ENCODE assay signal across 15 cellular contexts in the genomic region with DNA sequence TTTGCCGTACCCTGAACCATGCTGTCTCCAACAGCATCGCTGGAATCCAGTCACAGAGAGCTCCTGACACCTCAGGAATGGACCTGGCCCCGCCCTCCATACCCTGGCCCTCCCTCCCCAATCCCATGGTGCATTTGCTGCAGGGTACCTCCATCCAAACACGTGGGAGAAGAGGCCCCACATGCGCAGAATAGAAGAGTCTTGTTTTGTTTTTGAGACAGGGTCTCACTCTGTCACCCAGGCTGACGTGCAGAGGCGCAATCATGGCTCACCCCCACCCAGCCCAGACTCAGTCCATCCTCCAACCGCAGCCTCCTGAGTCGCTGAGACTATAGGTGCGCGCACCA.
"Had no signal": no experiment of that assay in that cellular context is flagged by ENCODE, and none has a peak within 500 bp of the region (broad histone marks: within the 10 kb centered on the region; RNA-seq: fewer than 3 reads in every experiment).

No MANE protein-coding gene starts in this region.

- H3K27ac Mint-ChIP-seq: activated naive CD8-positive, alpha-beta T cell; natural killer cell treated with Interleukin-12 subunit alpha and Interleukin-12 subunit beta and Interleukin-15 and Interleukin-18, amount 100 ng/mL, for 72 hours had no signal

- H3K27ac ChIP-seq: ascending aorta, foreskin keratinocyte, heart right ventricle, thoracic aorta, vagina had no signal

- H3K36me3 Mint-ChIP-seq: activated naive CD8-positive, alpha-beta T cell had no signal

- H3K4me3 Mint-ChIP-seq: activated naive CD8-positive, alpha-beta T cell; activated T-cell treated with anti-CD3 and anti-CD28 coated beads, Interleukin-2, amount 50 U/mL, for 4 hours; natural killer cell treated with Interleukin-12 subunit alpha and Interleukin-12 subunit beta and Interleukin-15 and Interleukin-18, amount 100 ng/mL, for 72 hours; stimulated activated naive CD8-positive, alpha-beta T cell treated with anti-CD3 and anti-CD28 coated beads, Interleukin-15, Interleukin-2, amounts not matched to agents 100 ng/mL and 50 ng/mL, for 24 hours had no signal

- H3K9me3 Mint-ChIP-seq: activated T-cell treated with anti-CD3 and anti-CD28 coated beads, Interleukin-2, amount 50 U/mL, for 4 hours; natural killer cell treated with Interleukin-12 subunit alpha and Interleukin-12 subunit beta and Interleukin-15 and Interleukin-18, amount 100 ng/mL, for 72 hours; stimulated activated naive CD8-positive, alpha-beta T cell treated with anti-CD3 and anti-CD28 coated beads, Interleukin-15, Interleukin-2, amounts not matched to agents 100 ng/mL and 50 ng/mL, for 24 hours had no signal

- H3K27me3 ChIP-seq: ascending aorta, foreskin keratinocyte, heart right ventricle, vagina had no signal

- H3K27me3 Mint-ChIP-seq: activated naive CD8-positive, alpha-beta T cell; natural killer cell treated with Interleukin-12 subunit alpha and Interleukin-12 subunit beta and Interleukin-15 and Interleukin-18, amount 100 ng/mL, for 72 hours; stimulated activated naive CD8-positive, alpha-beta T cell treated with anti-CD3 and anti-CD28 coated beads, Interleukin-15, Interleukin-2, amounts not matched to agents 100 ng/mL and 50 ng/mL, for 24 hours had no signal

- DNase-seq: activated CD4-positive, alpha-beta T cell treated with anti-CD3 and anti-CD28 coated beads, Interleukin-2, amount 50 U/mL, for 4 hours; activated gamma-delta T cell; activated T-cell treated with anti-CD3 and anti-CD28 coated beads, Interleukin-2, amount 50 U/mL, for 4 hours; foreskin keratinocyte; heart right ventricle; islet precursor cell; stimulated activated CD4-positive, alpha-beta T cell treated with anti-CD3 and anti-CD28 coated beads, Interleukin-4, amount 100 ng/mL, for 1 hour; stimulated activated CD8-positive, alpha-beta memory T cell treated with anti-CD3 and anti-CD28 coated beads, Interleukin-4, amount 100 ng/mL, for 48 hours had no signal

- H3K9me3 ChIP-seq: ascending aorta, heart right ventricle, thoracic aorta, vagina had no signal

- ATAC-seq: activated T-cell treated with anti-CD3 and anti-CD28 coated beads, Interleukin-2, amount 50 U/mL, for 4 hours; foreskin keratinocyte; heart right ventricle; left lobe of liver; natural killer cell treated with Interleukin-12 subunit alpha and Interleukin-12 subunit beta and Interleukin-15 and Interleukin-18, amount 100 ng/mL, for 72 hours had no signal

- H3K4me3 ChIP-seq: ascending aorta, heart right ventricle, thoracic aorta, vagina had no signal
